Comparison of ENCODE assay signal across 8 cellular contexts in the genomic region with DNA sequence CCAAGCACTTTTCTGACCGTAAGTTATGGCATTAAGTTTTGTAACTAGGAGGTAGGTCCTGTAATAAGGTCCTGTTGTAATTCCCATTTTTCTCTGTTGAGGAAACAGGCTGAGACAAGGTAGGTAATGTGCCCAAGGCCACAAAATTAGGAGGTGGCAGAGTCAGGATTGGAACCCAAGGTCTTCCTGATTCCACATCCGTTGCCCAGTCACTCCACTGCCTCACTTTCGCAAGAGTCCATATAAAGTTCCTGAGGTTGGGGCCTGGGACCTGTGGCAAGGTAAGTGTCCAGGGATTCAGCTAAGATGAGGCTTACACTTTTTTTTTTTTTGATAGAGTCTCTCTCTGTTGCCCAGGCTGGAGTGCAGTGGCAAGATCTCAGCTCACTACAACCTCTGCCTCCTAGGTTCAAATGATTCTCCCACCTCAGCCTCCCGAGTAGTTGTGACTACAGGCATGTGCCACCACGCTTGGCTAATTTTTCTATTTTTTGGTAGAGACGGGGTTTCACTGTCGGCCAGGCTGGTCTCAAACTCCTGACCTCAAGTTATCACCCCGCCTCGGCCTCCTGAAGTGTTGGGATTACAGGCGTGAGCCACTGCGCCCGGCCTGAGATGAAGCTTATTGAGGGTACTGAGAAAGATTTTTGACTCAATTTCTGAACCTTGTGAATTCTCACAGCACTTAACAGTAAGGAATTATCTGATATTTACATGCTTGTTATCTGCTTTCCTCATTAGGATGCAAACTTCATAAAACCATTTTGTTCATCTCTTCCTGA. TPM values are rescaled to one million over a fixed set of nuclear protein-coding genes. Genes with fewer than 3 reads are reported as not detected.
DNase-seq lines count a peak whose midpoint lies in the region; ATAC-seq, FAIRE-seq and TF ChIP-seq lines count a peak whose summit lies in the region.

No MANE protein-coding gene starts in this region.

- H3K27ac ChIP-seq in GM23248 (peak overlapping the region; percentile 95), small intestine (ENCODE audit: low read depth in 1 of 2, low read length in 1 of 2) (peak overlapping the region; percentile 44 to 93)

- FAIRE-seq in small intestine (lab: Jason Lieb, UNC): no peak

- in situ Hi-C loops in GM23248 (cut with MboI): loop anchor here (25.0 kb wide), 1 partner anchor 1748 kb away; no protein-coding TSS in a partner anchor

- H3K27ac Mint-ChIP-seq in activated CD4-positive, alpha-beta memory T cell treated with anti-CD3 and anti-CD28 coated beads, Interleukin-2, amount 10 ng/mL, durations not matched to agents 7 days and 5 days: peak overlapping the region; percentile 69

- H4K20me1 ChIP-seq in GM23248 (ENCODE audit: insufficient read depth): no peaks in the 10 kb centered on the region

- H2AFZ ChIP-seq in GM23248: peak overlapping the region; percentile 93

- no peaks in the 10 kb centered on the region for H3K9me3 ChIP-seq in GM23248 (ENCODE audit: low read depth)
- no peaks in the 10 kb centered on the region for H3K9me3 ChIP-seq in small intestine (ENCODE audit: control insufficient read depth, low read depth)

- H3K4me1 Mint-ChIP-seq in activated CD4-positive, alpha-beta memory T cell treated with anti-CD3 and anti-CD28 coated beads, Interleukin-2, amount 10 ng/mL, durations not matched to agents 7 days and 5 days: peaks cover 33% of the 10 kb centered on the region

- no peaks in the 10 kb centered on the region for H3K79me2 ChIP-seq in GM23248 (ENCODE audit: insufficient read depth)

- peaks cover 9% of the 10 kb centered on the region for H3F3A ChIP-seq in GM23248 (ENCODE audit: insufficient read depth)

- TF ChIP-seq CTCF in fibroblast of villous mesenchyme (IDR thresholded peaks at IDR 0.05; ENCODE audit: insufficient read depth, low read depth, low read length): no peak

- H3K27me3 ChIP-seq in GM23248 (replicated peaks; ENCODE audit: insufficient read depth) (no peaks in the 10 kb centered on the region), small intestine (ENCODE audit: control insufficient read depth in 2 of 2, insufficient read depth in 2 of 2, low read length in 2 of 2) (no peaks in the 10 kb centered on the region)

- H3K9me3 Mint-ChIP-seq in activated CD4-positive, alpha-beta memory T cell treated with anti-CD3 and anti-CD28 coated beads, Interleukin-2, amount 10 ng/mL, durations not matched to agents 7 days and 5 days: no peaks in the 10 kb centered on the region

- H3K9ac ChIP-seq in GM23248: peak overlapping the region; percentile 85

- H3K36me3 Mint-ChIP-seq in activated CD4-positive, alpha-beta memory T cell treated with anti-CD3 and anti-CD28 coated beads, Interleukin-2, amount 10 ng/mL, durations not matched to agents 7 days and 5 days (ENCODE audit: low read depth): no peaks in the 10 kb centered on the region

- H3K27me3 Mint-ChIP-seq in activated CD4-positive, alpha-beta memory T cell treated with anti-CD3 and anti-CD28 coated beads, Interleukin-2, amount 10 ng/mL, durations not matched to agents 7 days and 5 days: peaks cover 4% of the 10 kb centered on the region

- no peak for ATAC-seq in GM21515 (IDR thresholded peaks at IDR 0.05; ENCODE audit: unreplicated experiment)

- H3K4me3 Mint-ChIP-seq in activated CD4-positive, alpha-beta memory T cell treated with anti-CD3 and anti-CD28 coated beads, Interleukin-2, amount 10 ng/mL, durations not matched to agents 7 days and 5 days: peak overlapping the region; percentile 49

- WGBS in GM23248 (ENCODE audit: low coverage in 1 of 2, low lambda C conversion rate in 2 of 2, missing lambda C conversion rate in 2 of 2), 2 experiments: 79 to 81% methylated on average over 12 of the region's 12 CpGs
- 85 to 88% (median 88%) methylated on average over 12 of the region's 12 CpGs for WGBS in small intestine, 3 donors

- H3K4me1 ChIP-seq in GM23248 (ENCODE audit: insufficient read depth) (peaks cover 15% of the 10 kb centered on the region), small intestine (ENCODE audit: control insufficient read depth in 2 of 2, insufficient read depth in 1 of 2, low read depth in 1 of 2, low read length in 1 of 2) (peaks cover 0 to 5% of the 10 kb centered on the region in 2 donors)

- H3K4me2 ChIP-seq in GM23248 (ENCODE audit: unreplicated experiment): peak overlapping the region; percentile 78

- H3K4me3 ChIP-seq in GM23248: peak overlapping the region; percentile 41; the same call in 1 of the 2 replicates
- no peak overlapping the region for H3K4me3 ChIP-seq in fibroblast of villous mesenchyme (ENCODE audit: low read depth, low read length)
- H3K4me3 ChIP-seq in small intestine (ENCODE audit: low read depth in 1 of 2, low read length in 2 of 2): no peak overlapping the region

- no peaks in the 10 kb centered on the region for H3K9me2 ChIP-seq in GM23248 (ENCODE audit: insufficient read depth)

- DNase-seq in GM23248 (peak; percentile 39), fibroblast of villous mesenchyme (ENCODE audit: low read depth) (peak; percentile 50), small intestine (no peak), DMS 273 (lab: John Stamatoyannopoulos, UW; ENCODE audit: unreplicated experiment) (no peak), NCI-H2029 treated with DMSO at 0.1 percent for 48 hours (lab: John Stamatoyannopoulos, UW) (no peak)
- no peak for DNase-seq in activated CD4-positive, alpha-beta memory T cell treated with anti-CD3 and anti-CD28 coated beads, Interleukin-2, amount 10 ng/mL, durations not matched to agents 7 days and 5 days
- no peak for DNase-seq in effector CD4-positive, alpha-beta T cell

- no peaks in the 10 kb centered on the region for H3K36me3 ChIP-seq in GM23248 (ENCODE audit: low read depth)
- no peaks in the 10 kb centered on the region for H3K36me3 ChIP-seq in small intestine (ENCODE audit: control insufficient read depth in 2 of 2, insufficient read depth in 2 of 2, low read length in 2 of 2)

- POLR2A ChIA-PET in activated CD4-positive, alpha-beta memory T cell treated with anti-CD3 and anti-CD28 coated beads, Interleukin-2, amount 10 ng/mL, durations not matched to agents 7 days and 5 days (lab: Charles Lee): interaction anchor here (0.7 to 1.4 kb wide), 4 partner anchors 24 to 154 kb away, joined by 3 to 4 read pairs (median 4); no protein-coding TSS in a partner anchor

- CTCF ChIA-PET in activated CD4-positive, alpha-beta memory T cell treated with anti-CD3 and anti-CD28 coated beads, Interleukin-2, amount 10 ng/mL, durations not matched to agents 7 days and 5 days (lab: Charles Lee): interaction anchor here (0.6 to 3.2 kb wide), 26 partner anchors 9 to 809 kb away, joined by 3 to 16 read pairs (median 5); partner anchors contain the start of gene SDK1

RNA-seq across cellular contexts. Expression of gene GNA12, which starts 20.3 kb away (rescaled TPM):
- 13.8 and 24.3 TPM in 2 replicates for total RNA-seq in GM23248 (2014; rRNA removed; shearing (Covaris generic))
- polyA plus RNA-seq in GM23248 (2016; fragmentation: Nextera tagmentation; extraction: Ambion mirVana): 11.2 and 11.5 TPM in 2 replicates
- total RNA-seq in activated CD4-positive, alpha-beta memory T cell treated with anti-CD3 and anti-CD28 coated beads, Interleukin-2, amount 10 ng/mL, durations not matched to agents 7 days and 5 days: 10 to 100 TPM; 16.3 to 17.4 TPM
- total RNA-seq in fibroblast of villous mesenchyme: 41.9 and 46.2 TPM in 2 replicates
- 10 to 100 TPM in 1 of 3 donors, 1 to 10 TPM in 2; 3.4 to 19.2 (median 9.7) TPM for polyA plus RNA-seq in small intestine

Comparison
In these comparisons a context has a peak if more than half of its experiments do, and no peak if none do; other contexts are left out.
1. DNase-seq: peak in GM23248 (single experiment) and fibroblast of villous mesenchyme (single experiment); none in activated CD4-positive, alpha-beta memory T cell treated with anti-CD3 and anti-CD28 coated beads, Interleukin-2, amount 10 ng/mL, durations not matched to agents 7 days and 5 days (single experiment), small intestine (single experiment), DMS 273 (single experiment), NCI-H2029 treated with DMSO at 0.1 percent for 48 hours (single experiment) and effector CD4-positive, alpha-beta T cell (single experiment).